Comparison of ENCODE assay signal across 1 cellular context in the genomic region with DNA sequence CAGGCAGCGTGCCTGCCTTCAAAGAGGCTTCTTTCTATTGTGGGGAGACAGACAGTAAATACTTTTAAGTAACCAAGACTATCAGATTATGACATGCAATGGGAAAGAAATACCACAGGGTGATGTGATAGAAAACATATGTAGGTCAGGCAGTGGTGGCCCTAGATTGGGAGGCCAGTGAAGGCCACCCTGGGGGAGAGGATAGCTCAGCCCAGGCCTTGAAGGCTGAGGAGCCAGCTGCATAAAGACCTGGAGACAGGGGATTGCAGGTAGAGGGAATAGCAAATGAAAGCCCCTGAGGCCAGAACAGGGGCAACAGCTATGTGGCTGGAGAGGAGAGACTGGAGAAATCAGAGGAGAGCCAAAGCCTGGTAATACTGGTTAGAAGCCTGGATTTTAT.
TF ChIP-seq lines count a peak whose summit lies in the region.

No MANE protein-coding gene starts in this region.

TF ChIP-seq in SK-N-SH, 30 proteins besides CTCF, POLR2A, EP300 and RAD21 (continued from another document):
- no peak for TF ChIP-seq RXRA (IDR thresholded peaks at IDR 0.05; ENCODE audit: borderline replicate concordance, low read depth)
- TF ChIP-seq FOSL2 (IDR thresholded peaks at IDR 0.05; ENCODE audit: borderline replicate concordance, low read depth): no peak
- TF ChIP-seq, protein P1, sequence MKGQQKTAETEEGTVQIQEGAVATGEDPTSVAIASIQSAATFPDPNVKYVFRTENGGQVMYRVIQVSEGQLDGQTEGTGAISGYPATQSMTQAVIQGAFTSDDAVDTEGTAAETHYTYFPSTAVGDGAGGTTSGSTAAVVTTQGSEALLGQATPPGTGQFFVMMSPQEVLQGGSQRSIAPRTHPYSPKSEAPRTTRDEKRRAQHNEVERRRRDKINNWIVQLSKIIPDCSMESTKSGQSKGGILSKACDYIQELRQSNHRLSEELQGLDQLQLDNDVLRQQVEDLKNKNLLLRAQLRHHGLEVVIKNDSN (IDR thresholded peaks at IDR 0.05; ENCODE audit: borderline replicate concordance, low read depth): no peak
